ENCODE assay signal across 8 cellular contexts in the genomic region with DNA sequence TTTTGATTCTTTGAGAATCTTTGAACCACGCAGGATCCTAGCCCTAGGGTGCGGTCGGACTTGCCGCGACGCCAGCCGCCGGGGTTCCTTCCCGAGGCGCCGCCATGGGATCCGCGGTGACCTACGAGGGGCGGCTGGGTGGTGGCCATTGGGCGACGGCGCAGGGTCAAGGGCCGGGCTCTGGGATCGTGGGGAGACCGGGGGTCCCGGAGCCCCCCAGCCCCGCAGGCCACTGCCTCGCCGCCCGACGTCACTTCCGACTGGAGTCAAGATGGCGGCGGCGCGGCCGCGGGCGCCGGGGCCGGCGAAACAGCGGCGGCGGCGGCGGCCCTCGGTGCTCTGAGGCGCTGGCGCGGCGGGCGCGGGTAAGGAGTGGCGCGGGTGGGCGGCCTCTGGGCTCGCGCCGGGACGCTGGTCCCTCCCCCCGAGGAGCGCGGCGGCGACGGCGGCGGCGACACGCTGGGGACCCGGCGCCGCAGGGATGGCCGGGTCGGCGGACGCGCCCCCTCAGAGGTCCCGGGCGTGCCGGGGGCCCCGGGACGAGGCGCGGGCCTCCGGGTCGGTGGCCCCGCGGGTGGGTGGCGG. TPM values are rescaled to one million over a fixed set of nuclear protein-coding genes. Genes with fewer than 3 reads are reported as not detected.
DNase-seq lines count a peak whose midpoint lies in the region; ATAC-seq and TF ChIP-seq lines count a peak whose summit lies in the region.

PRDM2 (plus strand) TSS at position 253 of the 585 bp plus-strand sequence. CDS start 15,418 bp downstream, outside the sequence.

- no peaks in the 10 kb centered on the region for H3K4me1 ChIP-seq in iPS DF 6.9 (ENCODE audit: control insufficient read depth, insufficient read depth, low read length)
- H3K4me1 ChIP-seq in skeletal muscle satellite cell (ENCODE audit: control insufficient read depth, insufficient read depth, low read length) = peaks cover 13% of the 10 kb centered on the region

- no CpG with 5 or more reads among the region's 87 CpGs for WGBS in iPS DF 6.9 (ENCODE audit: insufficient coverage, insufficient read length)

- H3K27me3 ChIP-seq in iPS DF 6.9 (ENCODE audit: control insufficient read depth, insufficient read depth, low read length) = peaks cover 2% of the 10 kb centered on the region; the same call in 1 of the 2 replicates
- peaks cover 7% of the 10 kb centered on the region for H3K27me3 ChIP-seq in skeletal muscle satellite cell (ENCODE audit: control insufficient read depth, insufficient read depth, low read length)

- TF ChIP-seq POLR2A in GM19099 (IDR thresholded peaks at IDR 0.05; ENCODE audit: extremely low read depth, insufficient read length, low read depth) = peak; percentile 82

- H3K4me2 ChIP-seq in skeletal muscle satellite cell (ENCODE audit: low read length) = peak within 1 kb of the TSS; percentile 88

- H3K9me3 ChIP-seq in iPS DF 6.9 (ENCODE audit: control insufficient read depth, insufficient read depth, low read length) (no peaks in the 10 kb centered on the region), skeletal muscle satellite cell (replicated peaks; ENCODE audit: low read length) (no peaks in the 10 kb centered on the region)

- H3K9ac ChIP-seq in skeletal muscle satellite cell (ENCODE audit: low read depth, low read length) = peak within 1 kb of the TSS; percentile 90

- DNase-seq in Ammon's horn (ENCODE audit: low spot score) = peak; percentile 30
- peak; percentile 50 for DNase-seq in T-helper 22 cell (ENCODE audit: low read depth)
- DNase-seq in astrocyte of the hippocampus (ENCODE audit: low read depth, low spot score) = peak; percentile 82
- DNase-seq in iPS DF 6.9 (ENCODE audit: low read depth, low spot score) = no peak

- no peak within 1 kb of the TSS for H3K27ac ChIP-seq in iPS DF 6.9 (ENCODE audit: low read length)

- peak within 1 kb of the TSS; percentile 44; the same call in 1 of the 2 replicates for H3K4me3 ChIP-seq in iPS DF 6.9 (ENCODE audit: low read length)
- peak within 1 kb of the TSS; percentile 90 for H3K4me3 ChIP-seq in skeletal muscle satellite cell (ENCODE audit: low read length)

- peak; percentile 40 for ATAC-seq in HG03521 (IDR thresholded peaks at IDR 0.05; ENCODE audit: unreplicated experiment)
- no peak for ATAC-seq in HG03378 (IDR thresholded peaks at IDR 0.05; ENCODE audit: unreplicated experiment)

- H3K36me3 ChIP-seq in iPS DF 6.9 (ENCODE audit: control insufficient read depth, insufficient read depth, low read length) (no peaks in the 10 kb centered on the region), skeletal muscle satellite cell (ENCODE audit: insufficient read depth, low read length) (no peaks in the 10 kb centered on the region)

RNA-seq across cellular contexts. Expression of gene PRDM2, which starts in this region (rescaled TPM):
- total RNA-seq in skeletal muscle satellite cell (2012; rRNA removed) = 7.9 and 9.0 TPM in 2 replicates
